In the genomic region with DNA sequence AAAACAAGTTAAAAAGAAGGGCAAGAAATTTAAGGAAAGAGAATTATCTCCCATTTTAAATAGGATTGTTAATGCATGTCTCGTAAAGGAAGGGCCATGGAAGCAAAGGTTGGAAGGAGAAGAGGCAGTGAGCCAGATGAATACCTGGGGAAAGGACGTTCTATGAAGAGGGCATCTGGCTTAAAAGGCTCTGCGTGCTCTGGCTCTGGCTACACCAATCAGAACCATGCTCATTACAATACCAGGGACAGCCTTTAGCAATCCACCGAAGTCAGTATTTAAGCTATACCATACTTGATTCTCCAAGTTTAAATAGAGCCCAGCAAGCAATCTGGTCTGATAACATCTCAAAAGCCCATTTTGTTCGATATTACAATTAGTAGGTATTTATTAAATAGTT, we compare ENCODE assay signal across 1 cellular context.
TF ChIP-seq lines count a peak whose summit lies in the region.

No MANE protein-coding gene starts in this region.

TF ChIP-seq in GM23338, 12 proteins besides CTCF, POLR2A, EP300 and RAD21:
- TF ChIP-seq, protein P1, sequence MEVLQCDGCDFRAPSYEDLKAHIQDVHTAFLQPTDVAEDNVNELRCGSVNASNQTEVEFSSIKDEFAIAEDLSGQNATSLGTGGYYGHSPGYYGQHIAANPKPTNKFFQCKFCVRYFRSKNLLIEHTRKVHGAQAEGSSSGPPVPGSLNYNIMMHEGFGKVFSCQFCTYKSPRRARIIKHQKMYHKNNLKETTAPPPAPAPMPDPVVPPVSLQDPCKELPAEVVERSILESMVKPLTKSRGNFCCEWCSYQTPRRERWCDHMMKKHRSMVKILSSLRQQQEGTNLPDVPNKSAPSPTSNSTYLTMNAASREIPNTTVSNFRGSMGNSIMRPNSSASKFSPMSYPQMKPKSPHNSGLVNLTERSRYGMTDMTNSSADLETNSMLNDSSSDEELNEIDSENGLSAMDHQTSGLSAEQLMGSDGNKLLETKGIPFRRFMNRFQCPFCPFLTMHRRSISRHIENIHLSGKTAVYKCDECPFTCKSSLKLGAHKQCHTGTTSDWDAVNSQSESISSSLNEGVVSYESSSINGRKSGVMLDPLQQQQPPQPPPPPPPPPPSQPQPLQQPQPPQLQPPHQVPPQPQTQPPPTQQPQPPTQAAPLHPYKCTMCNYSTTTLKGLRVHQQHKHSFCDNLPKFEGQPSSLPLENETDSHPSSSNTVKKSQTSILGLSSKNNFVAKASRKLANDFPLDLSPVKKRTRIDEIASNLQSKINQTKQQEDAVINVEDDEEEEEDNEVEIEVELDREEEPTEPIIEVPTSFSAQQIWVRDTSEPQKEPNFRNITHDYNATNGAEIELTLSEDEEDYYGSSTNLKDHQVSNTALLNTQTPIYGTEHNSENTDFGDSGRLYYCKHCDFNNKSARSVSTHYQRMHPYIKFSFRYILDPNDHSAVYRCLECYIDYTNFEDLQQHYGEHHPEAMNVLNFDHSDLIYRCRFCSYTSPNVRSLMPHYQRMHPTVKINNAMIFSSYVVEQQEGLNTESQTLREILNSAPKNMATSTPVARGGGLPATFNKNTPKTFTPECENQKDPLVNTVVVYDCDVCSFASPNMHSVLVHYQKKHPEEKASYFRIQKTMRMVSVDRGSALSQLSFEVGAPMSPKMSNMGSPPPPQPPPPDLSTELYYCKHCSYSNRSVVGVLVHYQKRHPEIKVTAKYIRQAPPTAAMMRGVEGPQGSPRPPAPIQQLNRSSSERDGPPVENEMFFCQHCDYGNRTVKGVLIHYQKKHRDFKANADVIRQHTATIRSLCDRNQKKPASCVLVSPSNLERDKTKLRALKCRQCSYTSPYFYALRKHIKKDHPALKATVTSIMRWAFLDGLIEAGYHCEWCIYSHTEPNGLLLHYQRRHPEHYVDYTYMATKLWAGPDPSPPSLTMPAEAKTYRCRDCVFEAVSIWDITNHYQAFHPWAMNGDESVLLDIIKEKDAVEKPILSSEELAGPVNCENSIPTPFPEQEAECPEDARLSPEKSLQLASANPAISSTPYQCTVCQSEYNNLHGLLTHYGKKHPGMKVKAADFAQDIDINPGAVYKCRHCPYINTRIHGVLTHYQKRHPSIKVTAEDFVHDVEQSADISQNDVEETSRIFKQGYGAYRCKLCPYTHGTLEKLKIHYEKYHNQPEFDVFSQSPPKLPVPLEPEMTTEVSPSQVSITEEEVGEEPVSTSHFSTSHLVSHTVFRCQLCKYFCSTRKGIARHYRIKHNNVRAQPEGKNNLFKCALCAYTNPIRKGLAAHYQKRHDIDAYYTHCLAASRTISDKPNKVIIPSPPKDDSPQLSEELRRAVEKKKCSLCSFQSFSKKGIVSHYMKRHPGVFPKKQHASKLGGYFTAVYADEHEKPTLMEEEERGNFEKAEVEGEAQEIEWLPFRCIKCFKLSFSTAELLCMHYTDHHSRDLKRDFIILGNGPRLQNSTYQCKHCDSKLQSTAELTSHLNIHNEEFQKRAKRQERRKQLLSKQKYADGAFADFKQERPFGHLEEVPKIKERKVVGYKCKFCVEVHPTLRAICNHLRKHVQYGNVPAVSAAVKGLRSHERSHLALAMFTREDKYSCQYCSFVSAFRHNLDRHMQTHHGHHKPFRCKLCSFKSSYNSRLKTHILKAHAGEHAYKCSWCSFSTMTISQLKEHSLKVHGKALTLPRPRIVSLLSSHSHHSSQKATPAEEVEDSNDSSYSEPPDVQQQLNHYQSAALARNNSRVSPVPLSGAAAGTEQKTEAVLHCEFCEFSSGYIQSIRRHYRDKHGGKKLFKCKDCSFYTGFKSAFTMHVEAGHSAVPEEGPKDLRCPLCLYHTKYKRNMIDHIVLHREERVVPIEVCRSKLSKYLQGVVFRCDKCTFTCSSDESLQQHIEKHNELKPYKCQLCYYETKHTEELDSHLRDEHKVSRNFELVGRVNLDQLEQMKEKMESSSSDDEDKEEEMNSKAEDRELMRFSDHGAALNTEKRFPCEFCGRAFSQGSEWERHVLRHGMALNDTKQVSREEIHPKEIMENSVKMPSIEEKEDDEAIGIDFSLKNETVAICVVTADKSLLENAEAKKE (CRISPR knock-in tag; IDR thresholded peaks at IDR 0.05), result no peak
- TF ChIP-seq STAT1 (IDR thresholded peaks at IDR 0.05; ENCODE audit: unreplicated experiment) (no peak), JUNB (IDR thresholded peaks at IDR 0.05; ENCODE audit: unreplicated experiment) (no peak), CREB1 (CRISPR knock-in tag; IDR thresholded peaks at IDR 0.05; ENCODE audit: low read depth) (no peak), POLR2AphosphoS5 (IDR thresholded peaks at IDR 0.05; ENCODE audit: low read depth) (no peak), EZH2 (IDR thresholded peaks at IDR 0.05; ENCODE audit: low read depth, unreplicated experiment) (no peak), NANOG (IDR thresholded peaks at IDR 0.05; ENCODE audit: borderline replicate concordance) (no peak), ZNF114 (CRISPR knock-in tag; IDR thresholded peaks at IDR 0.05) (no peak), EZH2phosphoT487 (IDR thresholded peaks at IDR 0.05; ENCODE audit: unreplicated experiment) (no peak), ZNF331 (CRISPR knock-in tag; IDR thresholded peaks at IDR 0.05; ENCODE audit: low read depth) (no peak)
- TF ChIP-seq, protein P2, sequence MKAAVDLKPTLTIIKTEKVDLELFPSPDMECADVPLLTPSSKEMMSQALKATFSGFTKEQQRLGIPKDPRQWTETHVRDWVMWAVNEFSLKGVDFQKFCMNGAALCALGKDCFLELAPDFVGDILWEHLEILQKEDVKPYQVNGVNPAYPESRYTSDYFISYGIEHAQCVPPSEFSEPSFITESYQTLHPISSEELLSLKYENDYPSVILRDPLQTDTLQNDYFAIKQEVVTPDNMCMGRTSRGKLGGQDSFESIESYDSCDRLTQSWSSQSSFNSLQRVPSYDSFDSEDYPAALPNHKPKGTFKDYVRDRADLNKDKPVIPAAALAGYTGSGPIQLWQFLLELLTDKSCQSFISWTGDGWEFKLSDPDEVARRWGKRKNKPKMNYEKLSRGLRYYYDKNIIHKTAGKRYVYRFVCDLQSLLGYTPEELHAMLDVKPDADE (IDR thresholded peaks at IDR 0.05), result no peak
- TF ChIP-seq, protein P3, sequence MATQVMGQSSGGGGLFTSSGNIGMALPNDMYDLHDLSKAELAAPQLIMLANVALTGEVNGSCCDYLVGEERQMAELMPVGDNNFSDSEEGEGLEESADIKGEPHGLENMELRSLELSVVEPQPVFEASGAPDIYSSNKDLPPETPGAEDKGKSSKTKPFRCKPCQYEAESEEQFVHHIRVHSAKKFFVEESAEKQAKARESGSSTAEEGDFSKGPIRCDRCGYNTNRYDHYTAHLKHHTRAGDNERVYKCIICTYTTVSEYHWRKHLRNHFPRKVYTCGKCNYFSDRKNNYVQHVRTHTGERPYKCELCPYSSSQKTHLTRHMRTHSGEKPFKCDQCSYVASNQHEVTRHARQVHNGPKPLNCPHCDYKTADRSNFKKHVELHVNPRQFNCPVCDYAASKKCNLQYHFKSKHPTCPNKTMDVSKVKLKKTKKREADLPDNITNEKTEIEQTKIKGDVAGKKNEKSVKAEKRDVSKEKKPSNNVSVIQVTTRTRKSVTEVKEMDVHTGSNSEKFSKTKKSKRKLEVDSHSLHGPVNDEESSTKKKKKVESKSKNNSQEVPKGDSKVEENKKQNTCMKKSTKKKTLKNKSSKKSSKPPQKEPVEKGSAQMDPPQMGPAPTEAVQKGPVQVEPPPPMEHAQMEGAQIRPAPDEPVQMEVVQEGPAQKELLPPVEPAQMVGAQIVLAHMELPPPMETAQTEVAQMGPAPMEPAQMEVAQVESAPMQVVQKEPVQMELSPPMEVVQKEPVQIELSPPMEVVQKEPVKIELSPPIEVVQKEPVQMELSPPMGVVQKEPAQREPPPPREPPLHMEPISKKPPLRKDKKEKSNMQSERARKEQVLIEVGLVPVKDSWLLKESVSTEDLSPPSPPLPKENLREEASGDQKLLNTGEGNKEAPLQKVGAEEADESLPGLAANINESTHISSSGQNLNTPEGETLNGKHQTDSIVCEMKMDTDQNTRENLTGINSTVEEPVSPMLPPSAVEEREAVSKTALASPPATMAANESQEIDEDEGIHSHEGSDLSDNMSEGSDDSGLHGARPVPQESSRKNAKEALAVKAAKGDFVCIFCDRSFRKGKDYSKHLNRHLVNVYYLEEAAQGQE (IDR thresholded peaks at IDR 0.05; ENCODE audit: unreplicated experiment), result no peak
